13 cellular contexts compared by ENCODE assay signal in genomic region chr3:78741066-78741645, GRCh38.
DNase-seq lines count a peak whose midpoint lies in the region; ATAC-seq and TF ChIP-seq lines count a peak whose summit lies in the region.
"Had no signal": no experiment of that assay in that cellular context is flagged by ENCODE, and none has a peak within 500 bp of the region (broad histone marks: within the 10 kb centered on the region; RNA-seq: fewer than 3 reads in every experiment).

No MANE protein-coding gene starts in this region.

- H3K27ac ChIP-seq in dorsolateral prefrontal cortex: no peak overlapping the region
- H3K27ac ChIP-seq: coronary artery had no signal

- no peak overlapping the region for H3K4me3 Mint-ChIP-seq in osteocyte (ENCODE audit: unreplicated experiment)

- H3K36me3 Mint-ChIP-seq in osteocyte (ENCODE audit: unreplicated experiment): peaks cover 14% of the 10 kb centered on the region
- peaks cover 0 to 10% of the 10 kb centered on the region in 2 donors for H3K36me3 Mint-ChIP-seq in activated naive CD4-positive, alpha-beta T cell treated with anti-CD3 and anti-CD28 coated beads, Interleukin-2, amount 50 U/mL, for 72 hours

- H3K27me3 ChIP-seq in GM06990 (replicated peaks; ENCODE audit: control insufficient read depth, insufficient read depth, low read length): no peaks in the 10 kb centered on the region
- H3K27me3 ChIP-seq in dorsolateral prefrontal cortex: no peaks in the 10 kb centered on the region

- intact Hi-C loops in dorsolateral prefrontal cortex (cut with DNase I): no loop called here

- no peaks in the 10 kb centered on the region for H3K36me3 ChIP-seq in GM06990 (ENCODE audit: control insufficient read depth, insufficient read depth, low read length)

- no peak overlapping the region for H3K27ac Mint-ChIP-seq in osteocyte (ENCODE audit: unreplicated experiment)
- H3K27ac Mint-ChIP-seq in activated naive CD4-positive, alpha-beta T cell treated with anti-CD3 and anti-CD28 coated beads, Interleukin-2, amount 50 U/mL, for 72 hours: no peak overlapping the region

- ATAC-seq in HG02642 (IDR thresholded peaks at IDR 0.05; ENCODE audit: poor library complexity, unreplicated experiment): no peak
- ATAC-seq in activated naive CD4-positive, alpha-beta T cell treated with anti-CD3 and anti-CD28 coated beads, Interleukin-2, amount 50 U/mL, for 72 hours: no peak

- H3K4me1 Mint-ChIP-seq in osteocyte (ENCODE audit: unreplicated experiment): peaks cover 34% of the 10 kb centered on the region

- peaks cover 7% of the 10 kb centered on the region for H3K9me3 Mint-ChIP-seq in osteocyte (ENCODE audit: unreplicated experiment)
- H3K9me3 Mint-ChIP-seq in activated naive CD4-positive, alpha-beta T cell treated with anti-CD3 and anti-CD28 coated beads, Interleukin-2, amount 50 U/mL, for 72 hours: peaks cover 22 to 25% of the 10 kb centered on the region in 2 donors

- TF ChIP-seq CTCF in GM06990 (IDR thresholded peaks at IDR 0.05; ENCODE audit: insufficient read depth, low read length, poor library complexity, severe bottlenecking) (peak; percentile 29), dorsolateral prefrontal cortex (IDR thresholded peaks at IDR 0.05 in 54 of 56, conservative IDR thresholded peaks at IDR 0.05 in 2 of 56; ENCODE audit: low read depth in 1 of 56, partially characterized antibody in 56 of 56) (peak in 51 of 56 donors; percentile 9 to 61 (median 42)), osteocyte (IDR thresholded peaks at IDR 0.05) (peak; percentile 57)

- H3K4me3 ChIP-seq in GM06990 (replicated peaks; ENCODE audit: low read depth, low read length) (no peak overlapping the region), dorsolateral prefrontal cortex (no peak overlapping the region)
- H3K4me3 ChIP-seq: coronary artery had no signal

- H3K27me3 Mint-ChIP-seq in osteocyte (ENCODE audit: unreplicated experiment): no peaks in the 10 kb centered on the region

- DNase-seq in GM06990 (ENCODE audit: extremely low read depth, insufficient read length): no peak
- DNase-seq in LoVo (ENCODE audit: low spot score): peak; percentile 1
- no peak for DNase-seq in dorsolateral prefrontal cortex
- DNase-seq in osteocyte (ENCODE audit: extremely low spot score, unreplicated experiment): no peak
- DNase-seq in activated naive CD4-positive, alpha-beta T cell treated with anti-CD3 and anti-CD28 coated beads, Interleukin-2, amount 50 U/mL, for 72 hours (ENCODE audit: low spot score in 2 of 2): no peak
- no peak for DNase-seq in SW 1271 (lab: John Stamatoyannopoulos, UW)
- DNase-seq in NCI-H1436 (lab: John Stamatoyannopoulos, UW): no peak
- DNase-seq: activated CD8-positive, alpha-beta memory T cell treated with anti-CD3 and anti-CD28 coated beads, Interleukin-2, amount 50 U/mL, for 48 hours; NCI-H2171 treated with DMSO at 0.1 percent for 48 hours; posterior cingulate gyrus; T-helper 1 cell had no signal
